ENCODE assay signal across 1 cellular context in the genomic region with DNA sequence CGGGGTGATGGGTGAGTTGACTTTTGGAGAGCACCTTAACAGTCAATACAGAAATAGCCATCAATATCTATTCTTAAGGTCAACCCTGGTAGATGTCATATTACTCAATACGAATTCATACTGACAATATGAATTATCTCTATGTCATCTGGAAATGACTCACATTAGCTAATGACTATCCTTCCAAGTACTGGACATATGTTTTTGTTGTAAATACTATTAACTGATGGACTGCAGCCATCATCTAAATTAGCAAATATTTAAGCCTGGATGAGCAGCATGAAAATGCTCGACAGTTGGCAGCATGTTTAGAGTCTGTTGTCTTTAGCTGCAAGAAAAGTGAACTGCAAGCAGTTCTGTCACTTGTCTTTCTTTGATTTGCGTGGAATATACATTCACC.
TF ChIP-seq lines count a peak whose summit lies in the region.

No MANE protein-coding gene starts in this region.

TF ChIP-seq in SK-N-SH, 30 proteins besides CTCF, POLR2A, EP300 and RAD21 (continued from another document):
- TF ChIP-seq REST (IDR thresholded peaks at IDR 0.05; ENCODE audit: low read depth, low read length) (no peak), TEAD4 (IDR thresholded peaks at IDR 0.05; ENCODE audit: borderline replicate concordance, insufficient read depth) (peak; percentile 96), PBX3 (IDR thresholded peaks at IDR 0.05) (peak; percentile 97), SIN3A (IDR thresholded peaks at IDR 0.05; ENCODE audit: borderline replicate concordance, low read depth, low read length) (peak; percentile 37; the same call in 1 of the 2 replicates), GABPA (IDR thresholded peaks at IDR 0.05; ENCODE audit: low read depth) (no peak), POLR2AphosphoS5 (IDR thresholded peaks at IDR 0.05; ENCODE audit: low read depth, low read length) (peak; percentile 81), JUND (IDR thresholded peaks at IDR 0.05) (peak; percentile 97), CHD2 (IDR thresholded peaks at IDR 0.05; ENCODE audit: low read length, partially characterized antibody) (peak; percentile 74), FOSL2 (IDR thresholded peaks at IDR 0.05; ENCODE audit: borderline replicate concordance, low read depth) (peak; percentile 85), TCF12 (IDR thresholded peaks at IDR 0.05) (peak; percentile 99), GATA2 (CRISPR knock-in tag; IDR thresholded peaks at IDR 0.05) (peak; percentile 68), MEF2A (IDR thresholded peaks at IDR 0.05; ENCODE audit: borderline replicate concordance, low read depth) (0 out of 2 replicates have a peak, but pooled peaks have one; percentile 45), NRF1 (IDR thresholded peaks at IDR 0.05; ENCODE audit: low read depth, low read length) (no peak), ELF1 (IDR thresholded peaks at IDR 0.05) (no peak), EZH2phosphoT487 (IDR thresholded peaks at IDR 0.05; ENCODE audit: borderline replicate concordance, low read depth) (no peak), MXI1 (IDR thresholded peaks at IDR 0.05; ENCODE audit: low read depth, low read length) (peak; percentile 94), TAF1 (IDR thresholded peaks at IDR 0.05; ENCODE audit: borderline replicate concordance, low read depth, low read length) (no peak; the same call in 1 of the 2 replicates), FOXJ3 (CRISPR knock-in tag; IDR thresholded peaks at IDR 0.05) (0 out of 2 replicates have a peak, but pooled peaks have one; percentile 43), RXRA (IDR thresholded peaks at IDR 0.05; ENCODE audit: borderline replicate concordance, low read depth) (peak; percentile 64; the same call in 1 of the 2 replicates), RCOR1 (IDR thresholded peaks at IDR 0.05; ENCODE audit: low read length) (peak; percentile 92), SMC3 (IDR thresholded peaks at IDR 0.05; ENCODE audit: low read depth, low read length) (no peak), YY1 (IDR thresholded peaks at IDR 0.05; ENCODE audit: low read depth) (no peak), RFX5 (IDR thresholded peaks at IDR 0.05; ENCODE audit: low read length) (no peak)
- TF ChIP-seq, protein P1, sequence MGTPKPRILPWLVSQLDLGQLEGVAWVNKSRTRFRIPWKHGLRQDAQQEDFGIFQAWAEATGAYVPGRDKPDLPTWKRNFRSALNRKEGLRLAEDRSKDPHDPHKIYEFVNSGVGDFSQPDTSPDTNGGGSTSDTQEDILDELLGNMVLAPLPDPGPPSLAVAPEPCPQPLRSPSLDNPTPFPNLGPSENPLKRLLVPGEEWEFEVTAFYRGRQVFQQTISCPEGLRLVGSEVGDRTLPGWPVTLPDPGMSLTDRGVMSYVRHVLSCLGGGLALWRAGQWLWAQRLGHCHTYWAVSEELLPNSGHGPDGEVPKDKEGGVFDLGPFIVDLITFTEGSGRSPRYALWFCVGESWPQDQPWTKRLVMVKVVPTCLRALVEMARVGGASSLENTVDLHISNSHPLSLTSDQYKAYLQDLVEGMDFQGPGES (IDR thresholded peaks at IDR 0.05; ENCODE audit: low read depth, low read length): no peak
- TF ChIP-seq, protein P2, sequence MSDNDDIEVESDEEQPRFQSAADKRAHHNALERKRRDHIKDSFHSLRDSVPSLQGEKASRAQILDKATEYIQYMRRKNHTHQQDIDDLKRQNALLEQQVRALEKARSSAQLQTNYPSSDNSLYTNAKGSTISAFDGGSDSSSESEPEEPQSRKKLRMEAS (IDR thresholded peaks at IDR 0.05; ENCODE audit: low read depth): 0 out of 2 replicates have a peak, but pooled peaks have one; percentile 18
- TF ChIP-seq, protein P3, sequence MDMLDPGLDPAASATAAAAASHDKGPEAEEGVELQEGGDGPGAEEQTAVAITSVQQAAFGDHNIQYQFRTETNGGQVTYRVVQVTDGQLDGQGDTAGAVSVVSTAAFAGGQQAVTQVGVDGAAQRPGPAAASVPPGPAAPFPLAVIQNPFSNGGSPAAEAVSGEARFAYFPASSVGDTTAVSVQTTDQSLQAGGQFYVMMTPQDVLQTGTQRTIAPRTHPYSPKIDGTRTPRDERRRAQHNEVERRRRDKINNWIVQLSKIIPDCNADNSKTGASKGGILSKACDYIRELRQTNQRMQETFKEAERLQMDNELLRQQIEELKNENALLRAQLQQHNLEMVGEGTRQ (IDR thresholded peaks at IDR 0.05; ENCODE audit: borderline replicate concordance, low read depth, low read length): no peak
- TF ChIP-seq, protein P4, sequence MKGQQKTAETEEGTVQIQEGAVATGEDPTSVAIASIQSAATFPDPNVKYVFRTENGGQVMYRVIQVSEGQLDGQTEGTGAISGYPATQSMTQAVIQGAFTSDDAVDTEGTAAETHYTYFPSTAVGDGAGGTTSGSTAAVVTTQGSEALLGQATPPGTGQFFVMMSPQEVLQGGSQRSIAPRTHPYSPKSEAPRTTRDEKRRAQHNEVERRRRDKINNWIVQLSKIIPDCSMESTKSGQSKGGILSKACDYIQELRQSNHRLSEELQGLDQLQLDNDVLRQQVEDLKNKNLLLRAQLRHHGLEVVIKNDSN (IDR thresholded peaks at IDR 0.05; ENCODE audit: borderline replicate concordance, low read depth): no peak
